ENCODE assay signal across 11 cellular contexts in genomic region chr2:66839551-66840320, GRCh38.
DNase-seq lines count a peak whose midpoint lies in the region; TF ChIP-seq lines count a peak whose summit lies in the region.
"Had no signal": no experiment of that assay in that cellular context is flagged by ENCODE, and none has a peak within 500 bp of the region (broad histone marks: within the 10 kb centered on the region; RNA-seq: fewer than 3 reads in every experiment).

No MANE protein-coding gene starts in this region.

- H3K27ac ChIP-seq in ascending aorta = peak overlapping the region; percentile 58 to 80
- H3K27ac ChIP-seq: right lobe of liver had no signal

- no peaks in the 10 kb centered on the region for H3K9me3 ChIP-seq in ascending aorta
- H3K9me3 ChIP-seq: right lobe of liver had no signal

- no peak for TF ChIP-seq CTCF in ascending aorta (IDR thresholded peaks at IDR 0.05)

- H3K36me3 ChIP-seq in ascending aorta = no peaks in the 10 kb centered on the region
- H3K36me3 ChIP-seq: right lobe of liver had no signal

- peaks cover 0 to 6% of the 10 kb centered on the region in 2 donors for H3K4me1 ChIP-seq in ascending aorta
- H3K4me1 ChIP-seq: right lobe of liver had no signal

- DNase-seq in H4 (ENCODE audit: low spot score) = peak; percentile 85
- peak in 1 of 2 donors; percentile 67 for DNase-seq in ascending aorta (ENCODE audit: low spot score in 2 of 2)
- DNase-seq in iPS-NIHi11 (ENCODE audit: low spot score) = peak; percentile 24
- DNase-seq in smooth muscle cell of the brain vasculature (ENCODE audit: low read depth, low spot score) = peak; percentile 24
- DNase-seq in NCI-H2196 (lab: John Stamatoyannopoulos, UW; ENCODE audit: unreplicated experiment) = no peak
- no peak for DNase-seq in D341Med (ENCODE audit: low spot score)
- DNase-seq in NCI-H2107 (lab: John Stamatoyannopoulos, UW) = no peak
- no peak for DNase-seq in DMS 273 treated with DMSO at 0.1 percent for 48 hours (lab: John Stamatoyannopoulos, UW)
- DNase-seq: DND-41, NCI-H2171, right lobe of liver had no signal

- H3K27me3 ChIP-seq in ascending aorta = no peaks in the 10 kb centered on the region
- H3K27me3 ChIP-seq: right lobe of liver had no signal

- peak overlapping the region; percentile 14 to 30 for H3K4me3 ChIP-seq in ascending aorta
- H3K4me3 ChIP-seq: right lobe of liver had no signal

- intact Hi-C loops in ascending aorta (cut with DNase I) = loop anchor here (2.0 to 10.0 kb wide), 5 partner anchors 407 to 1005 kb away; no protein-coding TSS in a partner anchor

Comparison
In these comparisons a context has a peak if more than half of its experiments do, and no peak if none do; other contexts are left out.
1. DNase-seq: peak in H4 (single experiment), iPS-NIHi11 (single experiment) and smooth muscle cell of the brain vasculature (single experiment); none in NCI-H2196 (single experiment), D341Med (single experiment), NCI-H2107 (single experiment) and DMS 273 treated with DMSO at 0.1 percent for 48 hours (single experiment).